In the genomic region with DNA sequence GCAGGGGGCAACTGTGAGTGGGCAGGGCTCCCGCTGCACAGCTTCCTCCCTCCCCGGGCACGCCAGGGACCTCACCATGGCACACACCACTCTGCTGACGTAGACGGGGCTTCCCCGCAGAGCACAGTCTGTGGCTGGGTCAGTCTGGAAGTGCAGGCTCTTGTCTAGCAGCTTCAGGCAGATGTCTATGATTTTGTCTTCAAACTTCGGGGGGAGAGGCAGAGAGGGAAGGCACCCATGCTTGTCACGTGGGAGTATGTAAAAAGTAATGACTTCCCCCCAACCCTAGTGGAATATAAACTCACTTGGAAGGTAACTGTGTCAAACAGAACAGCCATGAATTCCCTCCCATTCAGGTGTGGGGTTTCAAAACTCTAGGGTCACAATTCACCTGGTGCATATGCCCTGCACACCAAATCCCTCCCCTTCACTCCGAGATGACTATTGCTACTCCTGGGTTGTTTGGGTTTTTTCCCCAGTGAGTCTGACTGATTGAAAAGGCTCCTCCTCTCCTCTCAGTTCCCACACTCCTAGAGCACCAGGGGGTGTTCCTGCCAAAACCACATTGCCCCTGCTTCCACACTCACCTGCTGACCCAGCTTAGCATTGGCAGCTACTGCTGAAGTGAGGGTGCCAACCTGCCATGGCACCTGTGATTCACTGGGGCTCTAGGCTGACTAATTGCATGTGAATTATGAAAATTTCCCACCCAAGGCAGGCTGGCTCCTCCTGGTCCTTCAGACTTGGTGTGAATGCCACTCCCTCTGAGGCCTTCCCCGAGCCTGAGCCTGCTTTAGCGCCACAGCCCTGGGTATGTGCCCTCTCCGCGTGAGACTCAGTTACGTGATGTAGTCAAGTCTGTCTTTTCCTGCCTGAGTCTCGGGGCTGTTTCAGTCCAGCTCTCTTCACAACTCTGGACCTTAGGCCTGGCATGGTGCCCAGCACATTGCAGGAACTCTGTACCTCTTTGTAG, we compare ENCODE assay signal across 8 cellular contexts. TPM values are rescaled to one million over a fixed set of nuclear protein-coding genes. Genes with fewer than 3 reads are reported as not detected.
DNase-seq lines count a peak whose midpoint lies in the region; ATAC-seq, FAIRE-seq and TF ChIP-seq lines count a peak whose summit lies in the region.

No MANE protein-coding gene starts in this region.

- H2AFZ ChIP-seq in endothelial cell of umbilical vein (ENCODE audit: low read depth, low read length): no peak overlapping the region

- no peaks in the 10 kb centered on the region for H3K9me1 ChIP-seq in endothelial cell of umbilical vein (replicated peaks; ENCODE audit: control insufficient read depth, extremely low read depth, insufficient read depth, low read length)

- FAIRE-seq in endothelial cell of umbilical vein (lab: Jason Lieb, UNC): no peak

- H3K9me3 ChIP-seq in endothelial cell of umbilical vein (replicated peaks; ENCODE audit: control insufficient read depth, insufficient read depth, low read length) (no peaks in the 10 kb centered on the region), gastroesophageal sphincter (no peaks in the 10 kb centered on the region)

- CTCF ChIA-PET in endothelial cell of umbilical vein (lab: Charles Lee): interaction anchor here (1.0 to 1.5 kb wide), 4 partner anchors 18 to 32 kb away, joined by 3 to 6 read pairs (median 4); no protein-coding TSS in a partner anchor

- H4K20me1 ChIP-seq in endothelial cell of umbilical vein (replicated peaks; ENCODE audit: control insufficient read depth, extremely low read depth, insufficient read depth, low read length): no peaks in the 10 kb centered on the region

- H3K27me3 ChIP-seq in endothelial cell of umbilical vein (ENCODE audit: control insufficient read depth in 2 of 2, insufficient read depth in 2 of 2, low read length in 2 of 2) (peaks cover 3 to 7% of the 10 kb centered on the region in 2 experiments), gastroesophageal sphincter (peaks cover 9% of the 10 kb centered on the region)

- TF ChIP-seq POLR2A in endothelial cell of umbilical vein (IDR thresholded peaks at IDR 0.05; ENCODE audit: low read depth, low read length): no peak
- no peak for TF ChIP-seq POLR2A in gastroesophageal sphincter (IDR thresholded peaks at IDR 0.05)

- H3K4me3 ChIP-seq in endothelial cell of umbilical vein (replicated peaks in 1 of 3; ENCODE audit: insufficient read depth in 1 of 3, low read depth in 1 of 3, low read length in 3 of 3) (no peak overlapping the region), gastroesophageal sphincter (no peak overlapping the region)

- H3K4me1 ChIP-seq in endothelial cell of umbilical vein (ENCODE audit: control insufficient read depth, extremely low read depth, insufficient read depth, low read length) (no peaks in the 10 kb centered on the region), gastroesophageal sphincter (no peaks in the 10 kb centered on the region)

- H3K79me2 ChIP-seq in endothelial cell of umbilical vein (ENCODE audit: control insufficient read depth, insufficient read depth, low read length): no peaks in the 10 kb centered on the region

- dilution Hi-C loops in endothelial cell of umbilical vein (cut with MboI; ENCODE audit: extremely low pct_ligation_motif_present, low sequenced_read_pairs): no loop called here

- no peak for TF ChIP-seq EP300 in gastroesophageal sphincter (IDR thresholded peaks at IDR 0.05)

- no peak overlapping the region for H3K9ac ChIP-seq in endothelial cell of umbilical vein (replicated peaks; ENCODE audit: extremely low read depth, insufficient read depth, low read length)

- intact Hi-C loops in endothelial cell of umbilical vein (cut with micrococcal nuclease): no loop called here

- WGBS in gastroesophageal sphincter (ENCODE audit: low coverage in 1 of 2), 2 donors: 41 to 42% methylated on average over 5 to 8 of the region's 15 CpGs

- TF ChIP-seq CTCF in endothelial cell of umbilical vein (IDR thresholded peaks at IDR 0.05; ENCODE audit: extremely low read depth in 1 of 2, insufficient read depth in 1 of 2, low read depth in 1 of 2, low read length in 2 of 2): no peak
- TF ChIP-seq CTCF in gastroesophageal sphincter (IDR thresholded peaks at IDR 0.05): no peak

- H3K27ac ChIP-seq in endothelial cell of umbilical vein (ENCODE audit: insufficient read depth, low read depth, low read length): no peak overlapping the region
- H3K27ac ChIP-seq in gastroesophageal sphincter: no peak overlapping the region

- BruUV-seq in endothelial cell of umbilical vein (replicated peaks; lab: Mats Ljungman, UMichigan): no TSS peak

- POLR2A ChIA-PET in endothelial cell of umbilical vein (lab: Charles Lee): no interaction called here

- ATAC-seq in GM21529 (IDR thresholded peaks at IDR 0.05; ENCODE audit: unreplicated experiment): peak; percentile 57
- ATAC-seq in stimulated activated naive CD8-positive, alpha-beta T cell treated with anti-CD3 and anti-CD28 coated beads, Interleukin-15, Interleukin-2, amounts not matched to agents 100 U/mL and 50 U/mL, for 24 hours: peak; percentile 61
- ATAC-seq in gastroesophageal sphincter: no peak

- no peak overlapping the region for H3K4me2 ChIP-seq in endothelial cell of umbilical vein (ENCODE audit: insufficient read depth, low read length)

- H3K36me3 ChIP-seq in endothelial cell of umbilical vein (ENCODE audit: control insufficient read depth in 2 of 2, extremely low read depth in 1 of 2, insufficient read depth in 2 of 2, low read length in 2 of 2) (no peaks in the 10 kb centered on the region), gastroesophageal sphincter (no peaks in the 10 kb centered on the region)

- peak; percentile 90 for DNase-seq in Daoy (ENCODE audit: low read depth)
- DNase-seq in NCI-H69 (lab: John Stamatoyannopoulos, UW): peak; percentile 9
- peak; percentile 30 for DNase-seq in endothelial cell of umbilical vein (ENCODE audit: low read depth, low spot score)
- peak; percentile 67 for DNase-seq in stimulated activated naive CD8-positive, alpha-beta T cell treated with anti-CD3 and anti-CD28 coated beads, Interleukin-15, Interleukin-2, amounts not matched to agents 100 U/mL and 50 U/mL, for 24 hours
- no peak for DNase-seq in DMS153 (lab: John Stamatoyannopoulos, UW)
- DNase-seq in cerebellar nuclear complex (lab: John Stamatoyannopoulos, UW): no peak

TF ChIP-seq in endothelial cell of umbilical vein, 7 proteins besides CTCF, POLR2A, EP300 and RAD21:
- TF ChIP-seq, protein P1, sequence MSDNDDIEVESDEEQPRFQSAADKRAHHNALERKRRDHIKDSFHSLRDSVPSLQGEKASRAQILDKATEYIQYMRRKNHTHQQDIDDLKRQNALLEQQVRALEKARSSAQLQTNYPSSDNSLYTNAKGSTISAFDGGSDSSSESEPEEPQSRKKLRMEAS (IDR thresholded peaks at IDR 0.05; ENCODE audit: insufficient read depth, insufficient read length): no peak
- TF ChIP-seq EZH2 (IDR thresholded peaks at IDR 0.05; ENCODE audit: borderline replicate concordance, low read depth, low read length, severe bottlenecking) (no peak), JUN (IDR thresholded peaks at IDR 0.05; ENCODE audit: borderline replicate concordance, insufficient read depth, insufficient read length, low read depth) (no peak), MYC (IDR thresholded peaks at IDR 0.05; ENCODE audit: low read depth, low read length) (no peak), GATA2 (IDR thresholded peaks at IDR 0.05; ENCODE audit: insufficient read depth, insufficient read length, low read depth, low read length) (no peak), POLR2AphosphoS5 (IDR thresholded peaks at IDR 0.05; ENCODE audit: insufficient read depth, low read depth, low read length) (no peak), FOS (IDR thresholded peaks at IDR 0.05; ENCODE audit: borderline replicate concordance, insufficient read depth, low read length) (no peak)

RNA-seq across cellular contexts. Expression of a gene that starts 13.0 kb away (rescaled TPM):
- 0.51 TPM in 1 of 2 replicates, not detected in the other for total RNA-seq in Daoy (2014; rRNA removed; shearing (Covaris generic))
- total RNA-seq in endothelial cell of umbilical vein (not detected in 2 replicates), gastroesophageal sphincter (1 to 10 TPM in 1 of 4 donors, under 1 TPM in 2, not detected in 1; 0.31 to 1.3 (median 0.58) TPM)
- not detected in 2 replicates for polyA plus RNA-seq in endothelial cell of umbilical vein
- not detected in 2 replicates for polyA plus RNA-seq in endothelial cell of umbilical vein (2011; cell fraction: cytosol; rRNA removed)
- polyA plus RNA-seq in endothelial cell of umbilical vein (2011; cell fraction: nucleus; rRNA removed): not detected in 2 replicates
- not detected in 2 replicates for polyA plus RNA-seq in endothelial cell of umbilical vein (2012)
- not detected in 2 replicates for polyA minus RNA-seq in endothelial cell of umbilical vein
- not detected for polyA minus RNA-seq in endothelial cell of umbilical vein (2011; cell fraction: cytosol; rRNA and poly(A)+ RNA removed)
- polyA minus RNA-seq in endothelial cell of umbilical vein (2011; cell fraction: nucleus; rRNA and poly(A)+ RNA removed): not detected in 2 replicates

RNA-seq across cellular contexts. Expression of a gene that starts 32.9 kb away (rescaled TPM):
- total RNA-seq in Daoy (2014; rRNA removed; shearing (Covaris generic)): not detected in 2 replicates
- total RNA-seq in endothelial cell of umbilical vein: not detected in 2 replicates
- polyA plus RNA-seq in endothelial cell of umbilical vein: not detected in 2 replicates
- not detected in 2 replicates for polyA plus RNA-seq in endothelial cell of umbilical vein (2011; cell fraction: cytosol; rRNA removed)
- polyA plus RNA-seq in endothelial cell of umbilical vein (2011; cell fraction: nucleus; rRNA removed): not detected in 2 replicates
- not detected in 2 replicates for polyA plus RNA-seq in endothelial cell of umbilical vein (2012)
- not detected in 2 replicates for polyA minus RNA-seq in endothelial cell of umbilical vein
- not detected for polyA minus RNA-seq in endothelial cell of umbilical vein (2011; cell fraction: cytosol; rRNA and poly(A)+ RNA removed)
- not detected in 2 replicates for polyA minus RNA-seq in endothelial cell of umbilical vein (2011; cell fraction: nucleus; rRNA and poly(A)+ RNA removed)
- under 1 TPM in 2 of 4 donors, not detected in 2; 0.12 to 0.40 TPM for total RNA-seq in gastroesophageal sphincter

RNA-seq across cellular contexts. Expression of a gene that starts 48.3 kb away (rescaled TPM):
- total RNA-seq in Daoy (2014; rRNA removed; shearing (Covaris generic)): not detected in 2 replicates
- total RNA-seq in endothelial cell of umbilical vein (not detected in 2 replicates), gastroesophageal sphincter (not detected)
- not detected in 2 replicates for polyA plus RNA-seq in endothelial cell of umbilical vein
- polyA plus RNA-seq in endothelial cell of umbilical vein (2011; cell fraction: cytosol; rRNA removed): not detected in 2 replicates
- polyA plus RNA-seq in endothelial cell of umbilical vein (2011; cell fraction: nucleus; rRNA removed): not detected in 2 replicates
- polyA plus RNA-seq in endothelial cell of umbilical vein (2012): not detected in 2 replicates
- not detected in 2 replicates for polyA minus RNA-seq in endothelial cell of umbilical vein
- polyA minus RNA-seq in endothelial cell of umbilical vein (2011; cell fraction: cytosol; rRNA and poly(A)+ RNA removed): not detected
- not detected in 2 replicates for polyA minus RNA-seq in endothelial cell of umbilical vein (2011; cell fraction: nucleus; rRNA and poly(A)+ RNA removed)

Comparison
In these comparisons a context has a peak if more than half of its experiments do, and no peak if none do; other contexts are left out.
1. DNase-seq: peak in Daoy (single experiment), NCI-H69 (single experiment), endothelial cell of umbilical vein (single experiment) and stimulated activated naive CD8-positive, alpha-beta T cell treated with anti-CD3 and anti-CD28 coated beads, Interleukin-15, Interleukin-2, amounts not matched to agents 100 U/mL and 50 U/mL, for 24 hours (single experiment); none in DMS153 (single experiment) and cerebellar nuclear complex (0 of 2).